8 cellular contexts compared by ENCODE assay signal in genomic region chr1:156337888-156338179, GRCh38. TPM values are rescaled to one million over a fixed set of nuclear protein-coding genes. Genes with fewer than 3 reads are reported as not detected.
DNase-seq lines count a peak whose midpoint lies in the region; ATAC-seq and TF ChIP-seq lines count a peak whose summit lies in the region.

No MANE protein-coding gene starts in this region.

- H3K27me3 ChIP-seq in A673 (replicated peaks; ENCODE audit: insufficient read depth, low read depth, low read length, poor library complexity): no peaks in the 10 kb centered on the region
- H3K27me3 ChIP-seq in kidney epithelial cell (ENCODE audit: control insufficient read depth, insufficient read depth, low read length): no peaks in the 10 kb centered on the region
- no peaks in the 10 kb centered on the region for H3K27me3 ChIP-seq in testis

- no peak for DNase-seq in A673 (ENCODE audit: low spot score)
- DNase-seq in HFF-Myc (ENCODE audit: extremely low read depth, low read depth): no peak
- DNase-seq in activated naive CD8-positive, alpha-beta T cell treated with anti-CD3 and anti-CD28 coated beads, Interleukin-2, amount 10 ng/mL, durations not matched to agents 7 days and 5 days: no peak
- no peak for DNase-seq in kidney epithelial cell (ENCODE audit: low read depth)
- no peak for DNase-seq in testis
- no peak for DNase-seq in NCI-H69 (lab: John Stamatoyannopoulos, UW)

- peak overlapping the region; percentile 98 for H3K4me3 Mint-ChIP-seq in activated naive CD8-positive, alpha-beta T cell treated with anti-CD3 and anti-CD28 coated beads, Interleukin-2, amount 10 ng/mL, durations not matched to agents 7 days and 5 days

- WGBS in testis, 2 donors: 0% methylated on average over 14 of the region's 14 CpGs

- H3K27ac ChIP-seq in A673 (ENCODE audit: low read depth, low read length, poor library complexity, severe bottlenecking) (peak overlapping the region; percentile 86), testis (peak overlapping the region; percentile 79 to 90)

- peak overlapping the region; percentile 88 for H3K4me3 ChIP-seq in A673 (ENCODE audit: low read depth, low read length, poor library complexity, severe bottlenecking)
- peak overlapping the region; percentile 86 for H3K4me3 ChIP-seq in HFF-Myc (replicated peaks; ENCODE audit: low read depth, low read length)
- H3K4me3 ChIP-seq in kidney epithelial cell (ENCODE audit: low read depth, low read length): peak overlapping the region; percentile 81
- H3K4me3 ChIP-seq in testis: peak overlapping the region; percentile 80 to 96

- no peaks in the 10 kb centered on the region for H3K9me3 ChIP-seq in A673 (ENCODE audit: low read depth, low read length, poor library complexity, severe bottlenecking)
- H3K9me3 ChIP-seq in testis: no peaks in the 10 kb centered on the region

- peaks cover 32% of the 10 kb centered on the region for H3K36me3 ChIP-seq in A673 (ENCODE audit: insufficient read depth, low read length, poor library complexity, severe bottlenecking)
- H3K36me3 ChIP-seq in kidney epithelial cell (ENCODE audit: control insufficient read depth, insufficient read depth, low read length): no peaks in the 10 kb centered on the region
- H3K36me3 ChIP-seq in testis (ENCODE audit: low read depth, missing control alignments): no peaks in the 10 kb centered on the region

- no peak for ATAC-seq in activated naive CD8-positive, alpha-beta T cell treated with anti-CD3 and anti-CD28 coated beads, Interleukin-2, amount 10 ng/mL, durations not matched to agents 7 days and 5 days (ENCODE audit: low read depth)
- ATAC-seq in HG02571 (IDR thresholded peaks at IDR 0.05; ENCODE audit: unreplicated experiment) (no peak), GM21360 (IDR thresholded peaks at IDR 0.05; ENCODE audit: unreplicated experiment) (no peak)

- peaks cover 13% of the 10 kb centered on the region for H3K36me3 Mint-ChIP-seq in activated naive CD8-positive, alpha-beta T cell treated with anti-CD3 and anti-CD28 coated beads, Interleukin-2, amount 10 ng/mL, durations not matched to agents 7 days and 5 days

- BruUV-seq in A673 (replicated peaks; lab: Mats Ljungman, UMichigan): no TSS peak

- peaks cover 14% of the 10 kb centered on the region for H3K4me1 ChIP-seq in A673 (ENCODE audit: insufficient read depth, low read length, poor library complexity, severe bottlenecking)
- H3K4me1 ChIP-seq in testis: peaks cover 6% of the 10 kb centered on the region

- no peak for TF ChIP-seq POLR2A in testis (IDR thresholded peaks at IDR 0.05)

- no peak for TF ChIP-seq CTCF in A673 (conservative IDR thresholded peaks at IDR 0.05; ENCODE audit: low read depth, low read length)
- no peak for TF ChIP-seq CTCF in HFF-Myc (IDR thresholded peaks at IDR 0.05; ENCODE audit: low read depth, low read length, missing control alignments)
- no peak for TF ChIP-seq CTCF in kidney epithelial cell (IDR thresholded peaks at IDR 0.05; ENCODE audit: insufficient read depth, low read length, poor library complexity, severe bottlenecking)
- no peak for TF ChIP-seq CTCF in testis (IDR thresholded peaks at IDR 0.05)

- POLR2A ChIA-PET in A673 (lab: Charles Lee; ENCODE audit: low non-redundant PET): interaction anchor here (0.5 kb wide), 1 partner anchor 1064 kb away, joined by 8 read pairs; the partner anchor contains the start of gene CLK2
- POLR2A ChIA-PET in activated naive CD8-positive, alpha-beta T cell treated with anti-CD3 and anti-CD28 coated beads, Interleukin-2, amount 10 ng/mL, durations not matched to agents 7 days and 5 days (lab: Charles Lee): interaction anchor here (1.0 to 1.6 kb wide), 2 partner anchors 9 to 42 kb away, joined by 3 to 4 read pairs; partner anchors contain the start of gene GLMP

- no peaks in the 10 kb centered on the region for H3K27me3 Mint-ChIP-seq in activated naive CD8-positive, alpha-beta T cell treated with anti-CD3 and anti-CD28 coated beads, Interleukin-2, amount 10 ng/mL, durations not matched to agents 7 days and 5 days

- intact Hi-C loops in A673 (cut with micrococcal nuclease; ENCODE audit: unreplicated experiment): loop anchor here (10.0 kb wide), 1 partner anchor 63 kb away; no protein-coding TSS in a partner anchor
- intact Hi-C loops in testis (cut with DNase I; ENCODE audit: low total_unique reads): no loop called here

- H3K9me3 Mint-ChIP-seq in activated naive CD8-positive, alpha-beta T cell treated with anti-CD3 and anti-CD28 coated beads, Interleukin-2, amount 10 ng/mL, durations not matched to agents 7 days and 5 days: no peaks in the 10 kb centered on the region

- peaks cover 29% of the 10 kb centered on the region for H3K4me1 Mint-ChIP-seq in activated naive CD8-positive, alpha-beta T cell treated with anti-CD3 and anti-CD28 coated beads, Interleukin-2, amount 10 ng/mL, durations not matched to agents 7 days and 5 days

- peak overlapping the region; percentile 96 for H3K27ac Mint-ChIP-seq in activated naive CD8-positive, alpha-beta T cell treated with anti-CD3 and anti-CD28 coated beads, Interleukin-2, amount 10 ng/mL, durations not matched to agents 7 days and 5 days

- CTCF ChIA-PET in A673 (lab: Charles Lee): interaction anchor here (0.6 kb wide), 1 partner anchor 16 kb away, joined by 4 read pairs; no protein-coding TSS in a partner anchor

RNA-seq across cellular contexts. Expression of gene CCT3, which starts 0.3 kb away (rescaled TPM):
- total RNA-seq in A673 (2021): 619 and 678 TPM in 2 replicates
- total RNA-seq in activated naive CD8-positive, alpha-beta T cell treated with anti-CD3 and anti-CD28 coated beads, Interleukin-2, amount 10 ng/mL, durations not matched to agents 7 days and 5 days: 100 to 1,000 TPM; 163 to 165 TPM
- 303 and 382 TPM in 2 replicates for total RNA-seq in kidney epithelial cell
- 100 to 1,000 TPM; 192 to 203 TPM for total RNA-seq in testis
- 302 TPM for polyA plus RNA-seq in testis (ENCODE audit: insufficient read depth, low read depth, low replicate concordance)

RNA-seq across cellular contexts. Expression of gene TSACC, which starts 0.5 kb away (rescaled TPM):
- total RNA-seq in A673 (2021) (1.0 TPM in 1 of 2 replicates, not detected in the other), kidney epithelial cell (0.25 TPM in 1 of 2 replicates, not detected in the other), testis (100 to 1,000 TPM; 354 to 748 TPM)
- not detected for total RNA-seq in activated naive CD8-positive, alpha-beta T cell treated with anti-CD3 and anti-CD28 coated beads, Interleukin-2, amount 10 ng/mL, durations not matched to agents 7 days and 5 days
- polyA plus RNA-seq in testis (ENCODE audit: insufficient read depth, low read depth, low replicate concordance): 1,814 TPM

RNA-seq across cellular contexts. Expression of gene RHBG, which starts 31.2 kb away (rescaled TPM):
- total RNA-seq in A673 (2021) (not detected in 2 replicates), kidney epithelial cell (0.55 TPM in 1 of 2 replicates, not detected in the other), testis (1 to 10 TPM; 2.0 TPM)
- total RNA-seq in activated naive CD8-positive, alpha-beta T cell treated with anti-CD3 and anti-CD28 coated beads, Interleukin-2, amount 10 ng/mL, durations not matched to agents 7 days and 5 days: not detected
- polyA plus RNA-seq in testis (ENCODE audit: insufficient read depth, low read depth, low replicate concordance): 3.3 TPM

RNA-seq across cellular contexts. Expression of gene VHLL, which starts 38.7 kb away (rescaled TPM):
- total RNA-seq in A673 (2021) (not detected in 2 replicates), kidney epithelial cell (not detected in 2 replicates), testis (1 to 10 TPM; 1.7 to 1.8 TPM)
- not detected for total RNA-seq in activated naive CD8-positive, alpha-beta T cell treated with anti-CD3 and anti-CD28 coated beads, Interleukin-2, amount 10 ng/mL, durations not matched to agents 7 days and 5 days
- polyA plus RNA-seq in testis (ENCODE audit: insufficient read depth, low read depth, low replicate concordance): not detected

RNA-seq across cellular contexts. Expression of gene GLMP, which starts 42.4 kb away (rescaled TPM):
- total RNA-seq in A673 (2021): 30.3 and 37.2 TPM in 2 replicates
- 10 to 100 TPM; 27.5 to 27.8 TPM for total RNA-seq in activated naive CD8-positive, alpha-beta T cell treated with anti-CD3 and anti-CD28 coated beads, Interleukin-2, amount 10 ng/mL, durations not matched to agents 7 days and 5 days
- 91.5 and 104 TPM in 2 replicates for total RNA-seq in kidney epithelial cell
- 10 to 100 TPM; 31.8 to 45.7 TPM for total RNA-seq in testis
- polyA plus RNA-seq in testis (ENCODE audit: insufficient read depth, low read depth, low replicate concordance): 26.1 TPM

Comparison
In these comparisons a context has a peak if more than half of its experiments do, and no peak if none do; other contexts are left out.
1. RNA of gene TSACC, which starts 0.5 kb away (total RNA-seq): 354 to 748 TPM in testis; not detected in activated naive CD8-positive, alpha-beta T cell treated with anti-CD3 and anti-CD28 coated beads, Interleukin-2, amount 10 ng/mL, durations not matched to agents 7 days and 5 days, 1.0 TPM in A673 and 0.25 TPM in kidney epithelial cell; every median in the first group is over 100 times any median in the second.
2. Peak in every context shown above with its lines, with median percentiles within 50 percentile points of each other: H3K4me3 ChIP-seq.